Comparison of ENCODE assay signal across 9 cellular contexts in the genomic region with DNA sequence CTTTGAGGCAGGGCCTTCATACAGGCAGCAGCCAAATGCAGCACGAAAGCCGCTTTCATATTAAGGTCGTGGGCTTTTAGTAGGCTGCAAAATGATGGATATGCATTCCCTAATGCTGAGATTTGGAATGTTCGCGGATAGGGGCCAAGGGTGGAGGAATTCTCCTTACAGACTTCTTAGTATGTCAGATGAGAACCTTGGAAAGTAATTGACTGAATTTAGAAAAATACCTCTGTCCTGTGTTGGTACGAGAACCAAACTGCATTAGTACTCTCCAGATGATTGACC. TPM values are rescaled to one million over a fixed set of nuclear protein-coding genes. Genes with fewer than 3 reads are reported as not detected.
A peak's percentile ranks its signal among the peaks of the same experiment; 100 is the strongest.
DNase-seq lines count a peak whose midpoint lies in the region; ATAC-seq and TF ChIP-seq lines count a peak whose summit lies in the region.
"Had no signal": no experiment of that assay in that cellular context is flagged by ENCODE, and none has a peak within 500 bp of the region (broad histone marks: within the 10 kb centered on the region; RNA-seq: fewer than 3 reads in every experiment).

No MANE protein-coding gene starts in this region.

- H3K4me1 ChIP-seq in adrenal gland (replicated peaks in 1 of 2) (peaks cover 28 to 56% of the 10 kb centered on the region in 2 donors), thymus (ENCODE audit: control insufficient read depth, insufficient read depth, low read length) (peaks cover 17% of the 10 kb centered on the region)

- H3K27me3 ChIP-seq in adrenal gland (no peaks in the 10 kb centered on the region), thymus (ENCODE audit: control insufficient read depth, insufficient read depth) (no peaks in the 10 kb centered on the region)

- no peaks in the 10 kb centered on the region for H3K27me3 Mint-ChIP-seq in activated CD4-positive, alpha-beta T cell treated with anti-CD3 and anti-CD28 coated beads, Interleukin-2, amount 10 ng/mL, durations not matched to agents 7 days and 5 days

- no peaks in the 10 kb centered on the region for H3K9me3 Mint-ChIP-seq in activated CD4-positive, alpha-beta T cell treated with anti-CD3 and anti-CD28 coated beads, Interleukin-2, amount 10 ng/mL, durations not matched to agents 7 days and 5 days

- no peak for ATAC-seq in GM19395 (IDR thresholded peaks at IDR 0.05; ENCODE audit: unreplicated experiment)

- H3K4me3 ChIP-seq in adrenal gland (peak overlapping the region; percentile 48 to 98 (median 68)), thymus (ENCODE audit: low read length) (peak overlapping the region; percentile 95)

- H3K27ac ChIP-seq in adrenal gland (peak overlapping the region; percentile 51 to 98 (median 82)), thymus (ENCODE audit: low read depth) (peak overlapping the region; percentile 95)

- 2 to 9% (median 8%) methylated on average over 6 of the region's 6 CpGs for WGBS in adrenal gland, 4 donors
- 30% methylated on average over 6 of the region's 6 CpGs for WGBS in thymus

- intact Hi-C loops in adrenal gland (cut with DNase I): loop anchor here (10.0 kb wide), 2 partner anchors 60 to 130 kb away; a partner anchor contains a TSS

- peak overlapping the region; percentile 79 for H3K4me3 Mint-ChIP-seq in activated CD4-positive, alpha-beta T cell treated with anti-CD3 and anti-CD28 coated beads, Interleukin-2, amount 10 ng/mL, durations not matched to agents 7 days and 5 days

- no peak for DNase-seq in activated CD4-positive, alpha-beta T cell treated with anti-CD3 and anti-CD28 coated beads, Interleukin-2, amount 10 ng/mL, durations not matched to agents 7 days and 5 days
- DNase-seq in activated CD4-positive, alpha-beta T cell treated with anti-CD3 and anti-CD28 coated beads, Interleukin-2, amount 50 U/mL, for 4 hours: no peak
- DNase-seq in adrenal gland (peak in 1 of 7 donors; percentile 22), left kidney (ENCODE audit: low read depth, low spot score) (peak; percentile 39), NCI-H345 treated with DMSO at 0.1 percent for 48 hours (lab: John Stamatoyannopoulos, UW; ENCODE audit: unreplicated experiment) (no peak), SIG-M5 treated with dmso at 0.1 percent for 504 hours (lab: John Stamatoyannopoulos, UW; ENCODE audit: unreplicated experiment) (no peak)
- DNase-seq: NCI-H1105 treated with DMSO at 0.1 percent for 48 hours had no signal

- no peak for TF ChIP-seq POLR2A in adrenal gland (IDR thresholded peaks at IDR 0.05)

- CTCF ChIA-PET in activated CD4-positive, alpha-beta T cell treated with anti-CD3 and anti-CD28 coated beads, Interleukin-2, amount 10 ng/mL, durations not matched to agents 7 days and 5 days (lab: Charles Lee): interaction anchor here (2.0 to 2.1 kb wide), 2 partner anchors 10 to 27 kb away, joined by 13 read pairs; no protein-coding TSS in a partner anchor

- peak overlapping the region; percentile 80 for H3K27ac Mint-ChIP-seq in activated CD4-positive, alpha-beta T cell treated with anti-CD3 and anti-CD28 coated beads, Interleukin-2, amount 10 ng/mL, durations not matched to agents 7 days and 5 days

- H3K36me3 ChIP-seq in adrenal gland (replicated peaks in 1 of 2): no peaks in the 10 kb centered on the region
- H3K36me3 ChIP-seq in thymus (ENCODE audit: control insufficient read depth, insufficient read depth): no peaks in the 10 kb centered on the region

- peaks cover 57% of the 10 kb centered on the region for H3K4me1 Mint-ChIP-seq in activated CD4-positive, alpha-beta T cell treated with anti-CD3 and anti-CD28 coated beads, Interleukin-2, amount 10 ng/mL, durations not matched to agents 7 days and 5 days

- no peak for TF ChIP-seq CTCF in adrenal gland (IDR thresholded peaks at IDR 0.05)

- H3K36me3 Mint-ChIP-seq in activated CD4-positive, alpha-beta T cell treated with anti-CD3 and anti-CD28 coated beads, Interleukin-2, amount 10 ng/mL, durations not matched to agents 7 days and 5 days (ENCODE audit: low read depth): peaks cover 18% of the 10 kb centered on the region

- POLR2A ChIA-PET in activated CD4-positive, alpha-beta T cell treated with anti-CD3 and anti-CD28 coated beads, Interleukin-2, amount 10 ng/mL, durations not matched to agents 7 days and 5 days (lab: Charles Lee): no interaction called here

- no peaks in the 10 kb centered on the region for H3K9me3 ChIP-seq in adrenal gland (replicated peaks in 1 of 3)
- no peaks in the 10 kb centered on the region for H3K9me3 ChIP-seq in thymus (ENCODE audit: control insufficient read depth)

RNA-seq across cellular contexts. Expression of a gene that starts 1.1 kb away (rescaled TPM):
- 10 to 100 TPM; 24.9 to 31.3 TPM for total RNA-seq in activated CD4-positive, alpha-beta T cell treated with anti-CD3 and anti-CD28 coated beads, Interleukin-2, amount 10 ng/mL, durations not matched to agents 7 days and 5 days
- total RNA-seq in adrenal gland: 10 to 100 TPM; 25.7 to 49.3 (median 31.5) TPM
- polyA plus RNA-seq in adrenal gland: 10 to 100 TPM in 1 of 3 donors, 1 to 10 TPM in 2; 8.4 to 41.5 (median 9.0) TPM
- 21.3 TPM for polyA plus RNA-seq in thymus
